In genomic region chr14:75279739-75280447, GRCh38 we compare ENCODE assay signal across 8 cellular contexts. TPM values are rescaled to one million over a fixed set of nuclear protein-coding genes. Genes with fewer than 3 reads are reported as not detected.
DNase-seq lines count a peak whose midpoint lies in the region; ATAC-seq and TF ChIP-seq lines count a peak whose summit lies in the region.

No MANE protein-coding gene starts in this region.

- H3K36me3 ChIP-seq in HEK293 (ENCODE audit: control insufficient read depth in 2 of 2, insufficient read depth in 1 of 2, low read length in 2 of 2) (peaks cover 0 to 19% of the 10 kb centered on the region in 2 experiments; a peak in 1 of 3 replicates), heart right ventricle (peaks cover 0 to 30% (median 12%) of the 10 kb centered on the region in 9 donors), prostate gland (no peaks in the 10 kb centered on the region)

- peaks cover 10 to 13% of the 10 kb centered on the region in 2 donors for H3K36me3 Mint-ChIP-seq in activated T-cell treated with anti-CD3 and anti-CD28 coated beads, Interleukin-2, amount 50 U/mL, for 72 hours (ENCODE audit: insufficient read depth in 2 of 2)

- H3K9me3 ChIP-seq in HEK293 (ENCODE audit: control insufficient read depth, insufficient read depth, low read depth, low read length) (no peaks in the 10 kb centered on the region), heart right ventricle (no peaks in the 10 kb centered on the region), prostate gland (no peaks in the 10 kb centered on the region)

- H3K4me3 ChIP-seq in HEK293 (ENCODE audit: low read depth, low read length) (peak overlapping the region; percentile 74), heart right ventricle (peak overlapping the region; percentile 70 to 91 (median 82)), prostate gland (peak overlapping the region; percentile 44 to 59)

- no peak for TF ChIP-seq CTCF in HEK293 (tag by site-specific recombination; IDR thresholded peaks at IDR 0.05)
- no peak for TF ChIP-seq CTCF in heart right ventricle (IDR thresholded peaks at IDR 0.05)
- TF ChIP-seq CTCF in prostate gland (IDR thresholded peaks at IDR 0.05), result no peak

- peaks cover 46% of the 10 kb centered on the region for H3K4me1 Mint-ChIP-seq in activated T-cell treated with anti-CD3 and anti-CD28 coated beads, Interleukin-2, amount 50 U/mL, for 72 hours (ENCODE audit: low read depth)

- H3K4me1 ChIP-seq in HEK293 (ENCODE audit: control insufficient read depth, insufficient read depth, low read length) (peaks cover 4% of the 10 kb centered on the region; the same call in 1 of the 2 replicates), heart right ventricle (peaks cover 3 to 76% (median 35%) of the 10 kb centered on the region in 9 donors), prostate gland (replicated peaks) (peaks cover 4% of the 10 kb centered on the region)

- POLR2A ChIA-PET in HEK293 (lab: Yijun Ruan, JAX), result interaction anchor here (1.5 kb wide), 2 partner anchors 21 to 153 kb away, joined by 3 to 8 read pairs; partner anchors contain the start of gene NEK9

- TF ChIP-seq POLR2A in prostate gland (IDR thresholded peaks at IDR 0.05), result no peak

- WGBS in heart right ventricle, 2 donors, result 19% methylated on average over 27 of the region's 27 CpGs
- WGBS in prostate gland, result 8% methylated on average over 27 of the region's 27 CpGs

- H3K27me3 Mint-ChIP-seq in activated T-cell treated with anti-CD3 and anti-CD28 coated beads, Interleukin-2, amount 50 U/mL, for 72 hours (ENCODE audit: low read depth), result peaks cover 34% of the 10 kb centered on the region

- intact Hi-C loops in heart right ventricle (cut with DNase I), result loop anchor here in 4 of 10 donors (2.0 to 5.0 kb wide), 3 partner anchors 15 to 133 kb away; partner anchors contain the start of gene TMED10 (in 3 of the 4)
- intact Hi-C loops in prostate gland (cut with DNase I), result loop anchor here (5.0 kb wide), 1 partner anchor 103 kb away; the partner anchor contains the start of gene TMED10

- H3K27me3 ChIP-seq in heart right ventricle (no peaks in the 10 kb centered on the region), prostate gland (replicated peaks; ENCODE audit: insufficient read depth) (no peaks in the 10 kb centered on the region)

- no peaks in the 10 kb centered on the region for H3K9me3 Mint-ChIP-seq in activated T-cell treated with anti-CD3 and anti-CD28 coated beads, Interleukin-2, amount 50 U/mL, for 72 hours

- no peak for ATAC-seq in activated T-cell treated with anti-CD3 and anti-CD28 coated beads, Interleukin-2, amount 50 U/mL, for 72 hours (replicated peaks in 1 of 2)
- no peak for ATAC-seq in heart right ventricle
- no peak for ATAC-seq in HG03432 (IDR thresholded peaks at IDR 0.05; ENCODE audit: unreplicated experiment)
- no peak for ATAC-seq in HG03095 (IDR thresholded peaks at IDR 0.05; ENCODE audit: unreplicated experiment)

- no peak for DNase-seq in activated T-cell treated with anti-CD3 and anti-CD28 coated beads, Interleukin-2, amount 50 U/mL, for 72 hours
- DNase-seq in heart right ventricle, result no peak
- DNase-seq in prostate gland (ENCODE audit: low spot score), result no peak
- no peak for DNase-seq in D341Med (ENCODE audit: low spot score)
- no peak for DNase-seq in GOT3 (lab: John Stamatoyannopoulos, UW)

- H3K27ac ChIP-seq in HEK293 (ENCODE audit: extremely low read depth, low read depth, low read length) (no peak overlapping the region), heart right ventricle (peak overlapping the region in 7 of 10 donors; percentile 97 to 100 (median 100)), prostate gland (peak overlapping the region; percentile 96 to 98)

- CTCF ChIA-PET in HEK293 (lab: Yijun Ruan, JAX), result no interaction called here

- peak overlapping the region; percentile 97 for H3K27ac Mint-ChIP-seq in activated T-cell treated with anti-CD3 and anti-CD28 coated beads, Interleukin-2, amount 50 U/mL, for 72 hours

- H3K4me3 Mint-ChIP-seq in activated T-cell treated with anti-CD3 and anti-CD28 coated beads, Interleukin-2, amount 50 U/mL, for 72 hours, result peak overlapping the region; percentile 93 to 97

TF ChIP-seq in HEK293, 187 proteins besides CTCF, POLR2A, EP300 and RAD21:
- TF ChIP-seq, protein P1, sequence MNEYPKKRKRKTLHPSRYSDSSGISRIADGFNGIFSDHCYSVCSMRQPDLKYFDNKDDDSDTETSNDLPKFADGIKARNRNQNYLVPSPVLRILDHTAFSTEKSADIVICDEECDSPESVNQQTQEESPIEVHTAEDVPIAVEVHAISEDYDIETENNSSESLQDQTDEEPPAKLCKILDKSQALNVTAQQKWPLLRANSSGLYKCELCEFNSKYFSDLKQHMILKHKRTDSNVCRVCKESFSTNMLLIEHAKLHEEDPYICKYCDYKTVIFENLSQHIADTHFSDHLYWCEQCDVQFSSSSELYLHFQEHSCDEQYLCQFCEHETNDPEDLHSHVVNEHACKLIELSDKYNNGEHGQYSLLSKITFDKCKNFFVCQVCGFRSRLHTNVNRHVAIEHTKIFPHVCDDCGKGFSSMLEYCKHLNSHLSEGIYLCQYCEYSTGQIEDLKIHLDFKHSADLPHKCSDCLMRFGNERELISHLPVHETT (tag by site-specific recombination; IDR thresholded peaks at IDR 0.05), result no peak
- TF ChIP-seq ZBTB8A (tag by site-specific recombination; IDR thresholded peaks at IDR 0.05) (no peak), ZNF830 (tag by site-specific recombination; IDR thresholded peaks at IDR 0.05; ENCODE audit: low read depth) (no peak), ZNF792 (tag by site-specific recombination; IDR thresholded peaks at IDR 0.05) (no peak), ZNF660 (tag by site-specific recombination; IDR thresholded peaks at IDR 0.05) (no peak), SCRT1 (tag by site-specific recombination; IDR thresholded peaks at IDR 0.05; ENCODE audit: borderline replicate concordance) (no peak), FEZF1 (tag by site-specific recombination; IDR thresholded peaks at IDR 0.05) (no peak), ZNF350 (tag by site-specific recombination; IDR thresholded peaks at IDR 0.05) (no peak), SALL2 (tag by site-specific recombination; IDR thresholded peaks at IDR 0.05; ENCODE audit: borderline replicate concordance) (no peak), ZNF133 (tag by site-specific recombination; IDR thresholded peaks at IDR 0.05) (no peak), ZSCAN4 (tag by site-specific recombination; IDR thresholded peaks at IDR 0.05) (no peak), BCL11A (tag by site-specific recombination; IDR thresholded peaks at IDR 0.05; ENCODE audit: low read depth) (no peak), ZNF202 (tag by site-specific recombination; IDR thresholded peaks at IDR 0.05; ENCODE audit: borderline replicate concordance) (no peak), KLF16 (tag by site-specific recombination; IDR thresholded peaks at IDR 0.05) (no peak), KLF7 (tag by site-specific recombination; IDR thresholded peaks at IDR 0.05; ENCODE audit: borderline replicate concordance) (no peak)
- TF ChIP-seq, protein P2, sequence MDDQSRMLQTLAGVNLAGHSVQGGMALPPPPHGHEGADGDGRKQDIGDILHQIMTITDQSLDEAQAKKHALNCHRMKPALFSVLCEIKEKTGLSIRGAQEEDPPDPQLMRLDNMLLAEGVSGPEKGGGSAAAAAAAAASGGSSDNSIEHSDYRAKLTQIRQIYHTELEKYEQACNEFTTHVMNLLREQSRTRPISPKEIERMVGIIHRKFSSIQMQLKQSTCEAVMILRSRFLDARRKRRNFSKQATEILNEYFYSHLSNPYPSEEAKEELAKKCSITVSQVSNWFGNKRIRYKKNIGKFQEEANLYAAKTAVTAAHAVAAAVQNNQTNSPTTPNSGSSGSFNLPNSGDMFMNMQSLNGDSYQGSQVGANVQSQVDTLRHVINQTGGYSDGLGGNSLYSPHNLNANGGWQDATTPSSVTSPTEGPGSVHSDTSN (CRISPR knock-in tag; IDR thresholded peaks at IDR 0.05), result no peak
- TF ChIP-seq, protein P3, sequence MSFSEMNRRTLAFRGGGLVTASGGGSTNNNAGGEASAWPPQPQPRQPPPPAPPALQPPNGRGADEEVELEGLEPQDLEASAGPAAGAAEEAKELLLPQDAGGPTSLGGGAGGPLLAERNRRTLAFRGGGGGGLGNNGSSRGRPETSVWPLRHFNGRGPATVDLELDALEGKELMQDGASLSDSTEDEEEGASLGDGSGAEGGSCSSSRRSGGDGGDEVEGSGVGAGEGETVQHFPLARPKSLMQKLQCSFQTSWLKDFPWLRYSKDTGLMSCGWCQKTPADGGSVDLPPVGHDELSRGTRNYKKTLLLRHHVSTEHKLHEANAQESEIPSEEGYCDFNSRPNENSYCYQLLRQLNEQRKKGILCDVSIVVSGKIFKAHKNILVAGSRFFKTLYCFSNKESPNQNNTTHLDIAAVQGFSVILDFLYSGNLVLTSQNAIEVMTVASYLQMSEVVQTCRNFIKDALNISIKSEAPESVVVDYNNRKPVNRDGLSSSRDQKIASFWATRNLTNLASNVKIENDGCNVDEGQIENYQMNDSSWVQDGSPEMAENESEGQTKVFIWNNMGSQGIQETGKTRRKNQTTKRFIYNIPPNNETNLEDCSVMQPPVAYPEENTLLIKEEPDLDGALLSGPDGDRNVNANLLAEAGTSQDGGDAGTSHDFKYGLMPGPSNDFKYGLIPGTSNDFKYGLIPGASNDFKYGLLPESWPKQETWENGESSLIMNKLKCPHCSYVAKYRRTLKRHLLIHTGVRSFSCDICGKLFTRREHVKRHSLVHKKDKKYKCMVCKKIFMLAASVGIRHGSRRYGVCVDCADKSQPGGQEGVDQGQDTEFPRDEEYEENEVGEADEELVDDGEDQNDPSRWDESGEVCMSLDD (tag by site-specific recombination; IDR thresholded peaks at IDR 0.05), result no peak
TF ChIP-seq in HEK293: peak in this region for 0.

RNA-seq across cellular contexts. Expression of gene FOS, which starts 1.3 kb away (rescaled TPM):
- 10 to 100 TPM; 39.1 to 41.7 TPM for total RNA-seq in activated T-cell treated with anti-CD3 and anti-CD28 coated beads, Interleukin-2, amount 50 U/mL, for 72 hours
- total RNA-seq in heart right ventricle (100 to 1,000 TPM in 3 of 10 donors, 10 to 100 TPM in 6, 1 to 10 TPM in 1; 9.3 to 173 (median 64.0) TPM), prostate gland (100 to 1,000 TPM in 1 of 2 donors, 10 to 100 TPM in 1; 73.9 to 127 TPM)
- 10 to 100 TPM; 17.3 to 49.9 TPM for polyA plus RNA-seq in heart right ventricle
